15 cellular contexts compared by ENCODE assay signal in genomic region chr6:158476389-158476788, GRCh38.
DNase-seq lines count a peak whose midpoint lies in the region; ATAC-seq and TF ChIP-seq lines count a peak whose summit lies in the region.
"Had no signal": no experiment of that assay in that cellular context is flagged by ENCODE, and none has a peak within 500 bp of the region (broad histone marks: within the 10 kb centered on the region; RNA-seq: fewer than 3 reads in every experiment).

No MANE protein-coding gene starts in this region.

- H3K9me2 ChIP-seq in PC-9 (ENCODE audit: insufficient read depth), result no peaks in the 10 kb centered on the region

- no peak overlapping the region for H2AFZ ChIP-seq in PC-9

- CTCF ChIA-PET in PC-9 (lab: Charles Lee), result no interaction called here

- POLR2A ChIA-PET in PC-9 (lab: Charles Lee; ENCODE audit: unreplicated experiment), result no interaction called here

- peak overlapping the region; percentile 12; the same call in 1 of the 2 replicates for H3K4me3 ChIP-seq in PC-9
- H3K4me3 ChIP-seq: suprapubic skin had no signal

- H3K4me2 ChIP-seq in PC-9, result peak overlapping the region; percentile 66

- no peak for ATAC-seq in stimulated activated memory B cell treated with anti-CD40 and anti-IgM and Interleukin-4, amounts not matched to agents 10 μg/mL and 1 μg/mL and 100 μg/mL, for 72 hours
- ATAC-seq in Right ventricle myocardium inferior (no peak), HG03175 (IDR thresholded peaks at IDR 0.05; ENCODE audit: unreplicated experiment) (no peak)

- H3K4me1 ChIP-seq in PC-9 (replicated peaks; ENCODE audit: insufficient read depth), result peaks cover 40% of the 10 kb centered on the region

- peak overlapping the region; percentile 55 for H3K4me3 Mint-ChIP-seq in stimulated activated memory B cell treated with anti-CD40 and anti-IgM and Interleukin-4, amounts not matched to agents 10 μg/mL and 1 μg/mL and 100 μg/mL, for 72 hours
- H3K4me3 Mint-ChIP-seq: activated T-helper 1 cell treated with anti-CD3 and anti-CD28 coated beads, Interleukin-12 subunit alpha, Interleukin-12 subunit beta, Interleukin-2, Interleukin-4 antibody, amounts not matched to agents 30 ng/mL and 10 ng/mL and 1 ng/mL, durations not matched to agents 14 hours and 24 hours and 36 hours; T-helper 2 cell treated with Interferon-gamma antibody and Interleukin-4, amounts not matched to agents 5 μg/mL and 100 μg/mL, for 36 hours had no signal

- no peaks in the 10 kb centered on the region for H3K9me3 Mint-ChIP-seq in stimulated activated memory B cell treated with anti-CD40 and anti-IgM and Interleukin-4, amounts not matched to agents 10 μg/mL and 1 μg/mL and 100 μg/mL, for 72 hours
- H3K9me3 Mint-ChIP-seq: activated T-helper 1 cell treated with anti-CD3 and anti-CD28 coated beads, Interleukin-12 subunit alpha, Interleukin-12 subunit beta, Interleukin-2, Interleukin-4 antibody, amounts not matched to agents 30 ng/mL and 10 ng/mL and 1 ng/mL, durations not matched to agents 14 hours and 24 hours and 36 hours; T-helper 2 cell treated with Interferon-gamma antibody and Interleukin-4, amounts not matched to agents 5 μg/mL and 100 μg/mL, for 36 hours had no signal

- no peaks in the 10 kb centered on the region for H3K27me3 Mint-ChIP-seq in stimulated activated memory B cell treated with anti-CD40 and anti-IgM and Interleukin-4, amounts not matched to agents 10 μg/mL and 1 μg/mL and 100 μg/mL, for 72 hours

- intact Hi-C loops in PC-9 (cut with micrococcal nuclease; ENCODE audit: unreplicated experiment), result no loop called here
- intact Hi-C loops in Right ventricle myocardium inferior (cut with DNase I), result no loop called here

- H3K9me3 ChIP-seq in PC-9 (ENCODE audit: insufficient read depth, low read depth), result no peaks in the 10 kb centered on the region
- H3K9me3 ChIP-seq: suprapubic skin had no signal

- H3K36me3 ChIP-seq in PC-9 (ENCODE audit: low read depth), result peaks cover 19% of the 10 kb centered on the region; the same call in 1 of the 2 replicates

- no peak for TF ChIP-seq CTCF in PC-9 (conservative IDR thresholded peaks at IDR 0.05)

- peaks cover 46% of the 10 kb centered on the region for H3K4me1 Mint-ChIP-seq in stimulated activated memory B cell treated with anti-CD40 and anti-IgM and Interleukin-4, amounts not matched to agents 10 μg/mL and 1 μg/mL and 100 μg/mL, for 72 hours

- H3F3A ChIP-seq in PC-9 (ENCODE audit: insufficient read depth, low read depth), result peaks cover 40% of the 10 kb centered on the region

- no peaks in the 10 kb centered on the region for H3K27me3 ChIP-seq in PC-9 (ENCODE audit: insufficient read depth, low read depth)
- H3K27me3 ChIP-seq: suprapubic skin had no signal

- H3K27ac ChIP-seq in PC-9, result peak overlapping the region; percentile 72
- H3K27ac ChIP-seq: suprapubic skin had no signal

- H3K27ac Mint-ChIP-seq in stimulated activated memory B cell treated with anti-CD40 and anti-IgM and Interleukin-4, amounts not matched to agents 10 μg/mL and 1 μg/mL and 100 μg/mL, for 72 hours, result peak overlapping the region; percentile 84
- H3K27ac Mint-ChIP-seq: activated T-helper 1 cell treated with anti-CD3 and anti-CD28 coated beads, Interleukin-12 subunit alpha, Interleukin-12 subunit beta, Interleukin-2, Interleukin-4 antibody, amounts not matched to agents 30 ng/mL and 10 ng/mL and 1 ng/mL, durations not matched to agents 14 hours and 24 hours and 36 hours; T-helper 2 cell treated with Interferon-gamma antibody and Interleukin-4, amounts not matched to agents 5 μg/mL and 100 μg/mL, for 36 hours had no signal

- no TSS peak for BruUV-seq in PC-9 (replicated peaks; lab: Mats Ljungman, UMichigan)

- H3K79me2 ChIP-seq in PC-9 (ENCODE audit: low read depth), result no peaks in the 10 kb centered on the region

- H4K20me1 ChIP-seq in PC-9 (ENCODE audit: insufficient read depth), result no peaks in the 10 kb centered on the region

- H3K36me3 Mint-ChIP-seq in stimulated activated memory B cell treated with anti-CD40 and anti-IgM and Interleukin-4, amounts not matched to agents 10 μg/mL and 1 μg/mL and 100 μg/mL, for 72 hours, result peaks cover 45% of the 10 kb centered on the region

- DNase-seq in DMS53 (lab: John Stamatoyannopoulos, UW) (peak; percentile 21), DMS53 treated with DMSO at 0.1 percent for 48 hours (lab: John Stamatoyannopoulos, UW; ENCODE audit: unreplicated experiment) (no peak), NCI-H1105 (lab: John Stamatoyannopoulos, UW) (peak; percentile 70), PC-9 (no peak), Right ventricle myocardium inferior (ENCODE audit: missing footprints) (no peak), nucleus accumbens (lab: John Stamatoyannopoulos, UW) (no peak)
- DNase-seq: 8988T, mesendoderm, occipital lobe, RPMI8226 had no signal

Comparison
In these comparisons a context has a peak if more than half of its experiments do, and no peak if none do; other contexts are left out.
1. DNase-seq: peak in DMS53 (single experiment) and NCI-H1105 (single experiment); none in DMS53 treated with DMSO at 0.1 percent for 48 hours (single experiment), PC-9 (0 of 2), Right ventricle myocardium inferior (single experiment) and nucleus accumbens (0 of 56).